In genomic region chr7:108014747-108015682, GRCh38 we compare ENCODE assay signal across 1 cellular context.
TF ChIP-seq lines count a peak whose summit lies in the region.

No MANE protein-coding gene starts in this region.

TF ChIP-seq in A549, 52 proteins besides CTCF, POLR2A, EP300 and RAD21 (continued from another document):
- TF ChIP-seq, protein P1, sequence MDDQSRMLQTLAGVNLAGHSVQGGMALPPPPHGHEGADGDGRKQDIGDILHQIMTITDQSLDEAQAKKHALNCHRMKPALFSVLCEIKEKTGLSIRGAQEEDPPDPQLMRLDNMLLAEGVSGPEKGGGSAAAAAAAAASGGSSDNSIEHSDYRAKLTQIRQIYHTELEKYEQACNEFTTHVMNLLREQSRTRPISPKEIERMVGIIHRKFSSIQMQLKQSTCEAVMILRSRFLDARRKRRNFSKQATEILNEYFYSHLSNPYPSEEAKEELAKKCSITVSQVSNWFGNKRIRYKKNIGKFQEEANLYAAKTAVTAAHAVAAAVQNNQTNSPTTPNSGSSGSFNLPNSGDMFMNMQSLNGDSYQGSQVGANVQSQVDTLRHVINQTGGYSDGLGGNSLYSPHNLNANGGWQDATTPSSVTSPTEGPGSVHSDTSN (IDR thresholded peaks at IDR 0.05) = no peak
- TF ChIP-seq MAZ (IDR thresholded peaks at IDR 0.05; ENCODE audit: borderline replicate concordance, low read depth, low read length) (no peak), HEYL (CRISPR knock-in tag; IDR thresholded peaks at IDR 0.05) (no peak), HOXB13 (CRISPR knock-in tag; IDR thresholded peaks at IDR 0.05; ENCODE audit: low read depth) (no peak), ZC3H11A (IDR thresholded peaks at IDR 0.05) (no peak), RNF2 (IDR thresholded peaks at IDR 0.05; ENCODE audit: borderline replicate concordance, low read depth) (no peak), FOSL2 (IDR thresholded peaks at IDR 0.05) (peak; percentile 88), FOSL2 (CRISPR knock-in tag; IDR thresholded peaks at IDR 0.05) (peak; percentile 97), SMC3 (IDR thresholded peaks at IDR 0.05) (no peak), HES2 (IDR thresholded peaks at IDR 0.05) (no peak), MYC (IDR thresholded peaks at IDR 0.05; ENCODE audit: borderline replicate concordance, low read length) (no peak), POLR2AphosphoS2 (conservative IDR thresholded peaks at IDR 0.05; ENCODE audit: low read length) (no peak), HDAC2 (IDR thresholded peaks at IDR 0.05) (0 out of 2 replicates have a peak, but pooled peaks have one; percentile 18), MAX (IDR thresholded peaks at IDR 0.05) (peak; percentile 76), RARB (CRISPR knock-in tag; IDR thresholded peaks at IDR 0.05) (no peak), FOXS1 (CRISPR knock-in tag; IDR thresholded peaks at IDR 0.05) (no peak; the same call in 1 of the 2 replicates), BHLHE40 (IDR thresholded peaks at IDR 0.05; ENCODE audit: low read depth, low read length) (no peak), CEBPB (IDR thresholded peaks at IDR 0.05) (peak; percentile 44 to 85; a peak in 3 of 4 replicates), ZSCAN20 (CRISPR knock-in tag; IDR thresholded peaks at IDR 0.05) (no peak), EHMT2 (IDR thresholded peaks at IDR 0.05; ENCODE audit: low read depth) (no peak), PHF8 (IDR thresholded peaks at IDR 0.05; ENCODE audit: borderline replicate concordance, low read depth) (no peak), HOXA7 (CRISPR knock-in tag; IDR thresholded peaks at IDR 0.05) (no peak), RFX5 (IDR thresholded peaks at IDR 0.05) (no peak), ESRRA (IDR thresholded peaks at IDR 0.05; ENCODE audit: borderline replicate concordance, low read length) (no peak), TFCP2L1 (CRISPR knock-in tag; IDR thresholded peaks at IDR 0.05) (no peak), SREBF2 (IDR thresholded peaks at IDR 0.05) (no peak), NR3C1 (IDR thresholded peaks at IDR 0.05) (no peak)
- TF ChIP-seq, protein P2, sequence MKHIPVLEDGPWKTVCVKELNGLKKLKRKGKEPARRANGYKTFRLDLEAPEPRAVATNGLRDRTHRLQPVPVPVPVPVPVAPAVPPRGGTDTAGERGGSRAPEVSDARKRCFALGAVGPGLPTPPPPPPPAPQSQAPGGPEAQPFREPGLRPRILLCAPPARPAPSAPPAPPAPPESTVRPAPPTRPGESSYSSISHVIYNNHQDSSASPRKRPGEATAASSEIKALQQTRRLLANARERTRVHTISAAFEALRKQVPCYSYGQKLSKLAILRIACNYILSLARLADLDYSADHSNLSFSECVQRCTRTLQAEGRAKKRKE (CRISPR knock-in tag; IDR thresholded peaks at IDR 0.05; ENCODE audit: low read depth) = no peak
- TF ChIP-seq, protein P3, sequence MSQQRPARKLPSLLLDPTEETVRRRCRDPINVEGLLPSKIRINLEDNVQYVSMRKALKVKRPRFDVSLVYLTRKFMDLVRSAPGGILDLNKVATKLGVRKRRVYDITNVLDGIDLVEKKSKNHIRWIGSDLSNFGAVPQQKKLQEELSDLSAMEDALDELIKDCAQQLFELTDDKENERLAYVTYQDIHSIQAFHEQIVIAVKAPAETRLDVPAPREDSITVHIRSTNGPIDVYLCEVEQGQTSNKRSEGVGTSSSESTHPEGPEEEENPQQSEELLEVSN (IDR thresholded peaks at IDR 0.05; ENCODE audit: borderline replicate concordance, low read depth) = no peak
- TF ChIP-seq, protein P4, sequence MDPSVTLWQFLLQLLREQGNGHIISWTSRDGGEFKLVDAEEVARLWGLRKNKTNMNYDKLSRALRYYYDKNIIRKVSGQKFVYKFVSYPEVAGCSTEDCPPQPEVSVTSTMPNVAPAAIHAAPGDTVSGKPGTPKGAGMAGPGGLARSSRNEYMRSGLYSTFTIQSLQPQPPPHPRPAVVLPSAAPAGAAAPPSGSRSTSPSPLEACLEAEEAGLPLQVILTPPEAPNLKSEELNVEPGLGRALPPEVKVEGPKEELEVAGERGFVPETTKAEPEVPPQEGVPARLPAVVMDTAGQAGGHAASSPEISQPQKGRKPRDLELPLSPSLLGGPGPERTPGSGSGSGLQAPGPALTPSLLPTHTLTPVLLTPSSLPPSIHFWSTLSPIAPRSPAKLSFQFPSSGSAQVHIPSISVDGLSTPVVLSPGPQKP (IDR thresholded peaks at IDR 0.05; ENCODE audit: low read depth, low read length) = no peak
TF ChIP-seq in A549: peak in this region for 9.
